8 cellular contexts compared by ENCODE assay signal in the genomic region with DNA sequence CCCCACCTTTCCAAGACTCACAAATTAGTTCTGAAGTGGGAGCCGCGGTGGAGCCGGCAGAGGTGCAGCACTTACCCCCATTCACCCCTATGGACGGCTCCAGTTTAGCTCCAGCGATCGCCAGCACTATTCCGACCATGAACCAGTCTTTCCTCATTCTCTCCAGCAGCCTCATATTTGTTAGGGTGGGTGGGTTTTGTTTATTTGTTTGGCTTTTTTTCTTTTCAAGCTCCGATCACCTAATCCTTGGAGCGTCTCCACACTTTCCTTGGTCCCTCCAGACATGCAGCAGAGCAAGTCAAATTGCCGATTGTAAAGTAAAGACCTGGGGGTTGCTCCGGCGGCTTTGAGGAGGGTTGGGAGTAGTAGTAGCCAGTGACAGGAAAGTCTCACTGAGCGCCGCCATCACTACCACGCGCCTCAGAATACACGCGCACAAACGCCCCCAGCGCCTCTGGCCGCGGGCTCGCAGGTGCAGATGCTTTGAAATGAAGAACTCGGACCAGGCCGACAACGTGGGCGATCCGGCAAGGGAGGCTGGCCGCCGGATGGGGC. TPM values are rescaled to one million over a fixed set of nuclear protein-coding genes. Genes with fewer than 3 reads are reported as not detected.
DNase-seq lines count a peak whose midpoint lies in the region; ATAC-seq and TF ChIP-seq lines count a peak whose summit lies in the region.

A gene with protein sequence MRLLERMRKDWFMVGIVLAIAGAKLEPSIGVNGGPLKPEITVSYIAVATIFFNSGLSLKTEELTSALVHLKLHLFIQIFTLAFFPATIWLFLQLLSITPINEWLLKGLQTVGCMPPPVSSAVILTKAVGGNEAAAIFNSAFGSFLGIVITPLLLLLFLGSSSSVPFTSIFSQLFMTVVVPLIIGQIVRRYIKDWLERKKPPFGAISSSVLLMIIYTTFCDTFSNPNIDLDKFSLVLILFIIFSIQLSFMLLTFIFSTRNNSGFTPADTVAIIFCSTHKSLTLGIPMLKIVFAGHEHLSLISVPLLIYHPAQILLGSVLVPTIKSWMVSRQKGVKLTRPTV (minus strand): TSS at position 398 of the 555 bp plus-strand sequence. CDS start 223 bp downstream, at position 175.

- peak; percentile 79 for ATAC-seq in activated naive CD8-positive, alpha-beta T cell treated with anti-CD3 and anti-CD28 coated beads, Interleukin-2, amount 10 ng/mL, durations not matched to agents 7 days and 5 days (ENCODE audit: low read depth)
- peak; percentile 91 for ATAC-seq in upper lobe of right lung

- H4K12ac ChIP-seq in trophoblast cell (ENCODE audit: low read depth, low read length) = peak within 1 kb of the TSS; percentile 5

- H3K4me1 Mint-ChIP-seq in activated naive CD8-positive, alpha-beta T cell treated with anti-CD3 and anti-CD28 coated beads, Interleukin-2, amount 10 ng/mL, durations not matched to agents 7 days and 5 days = peaks cover 15% of the 10 kb centered on the region

- H3K4me3 ChIP-seq in GM06990 (replicated peaks; ENCODE audit: low read depth, low read length) = peak within 1 kb of the TSS; percentile 99
- peak within 1 kb of the TSS; percentile 92 for H3K4me3 ChIP-seq in MM.1S (ENCODE audit: low read length)
- H3K4me3 ChIP-seq in trophoblast cell (ENCODE audit: low read depth, low read length) = peak within 1 kb of the TSS; percentile 87
- peak within 1 kb of the TSS; percentile 74 for H3K4me3 ChIP-seq in upper lobe of right lung

- H2BK5ac ChIP-seq in trophoblast cell (ENCODE audit: low read depth, low read length, poor library complexity) = peak within 1 kb of the TSS; percentile 14

- H3K14ac ChIP-seq in trophoblast cell (ENCODE audit: low read length) = peak within 1 kb of the TSS; percentile 72

- no CpG with 5 or more reads among the region's 30 CpGs for WGBS in trophoblast cell (ENCODE audit: extremely low coverage, insufficient coverage, insufficient read length)

- H3K79me1 ChIP-seq in trophoblast cell (ENCODE audit: low read length) = peaks cover 6% of the 10 kb centered on the region

- intact Hi-C loops in cardiac septum (cut with DNase I) = no loop called here
- intact Hi-C loops in upper lobe of right lung (cut with DNase I) = no loop called here

- no peaks in the 10 kb centered on the region for H3K36me3 ChIP-seq in GM06990 (ENCODE audit: control insufficient read depth, insufficient read depth, low read length)
- H3K36me3 ChIP-seq in MM.1S (replicated peaks; ENCODE audit: insufficient read depth, low read length) = no peaks in the 10 kb centered on the region
- H3K36me3 ChIP-seq in trophoblast cell (ENCODE audit: control insufficient read depth in 1 of 2, insufficient read depth in 2 of 2, low read length in 2 of 2) = no peaks in the 10 kb centered on the region
- peaks cover 5% of the 10 kb centered on the region for H3K36me3 ChIP-seq in upper lobe of right lung

- H3K4me2 ChIP-seq in MM.1S (ENCODE audit: low read depth, low read length) (peak within 1 kb of the TSS; percentile 88), trophoblast cell (ENCODE audit: low read length) (peak within 1 kb of the TSS; percentile 97)

- H3K27me3 Mint-ChIP-seq in activated naive CD8-positive, alpha-beta T cell treated with anti-CD3 and anti-CD28 coated beads, Interleukin-2, amount 10 ng/mL, durations not matched to agents 7 days and 5 days = no peaks in the 10 kb centered on the region

- no peaks in the 10 kb centered on the region for H3K9me2 ChIP-seq in MM.1S (replicated peaks; ENCODE audit: insufficient read depth, low read length)

- peak within 1 kb of the TSS; percentile 27 for H3K18ac ChIP-seq in trophoblast cell (ENCODE audit: low read length)

- peak; percentile 30 for DNase-seq in GM06990 (ENCODE audit: extremely low read depth, insufficient read length)
- DNase-seq in HCEC 1CT = peak; percentile 51
- DNase-seq in MM.1S = peak; percentile 84
- peak; percentile 73 for DNase-seq in SKM-1 (lab: John Stamatoyannopoulos, UW; ENCODE audit: unreplicated experiment)
- peak; percentile 78 for DNase-seq in activated naive CD8-positive, alpha-beta T cell treated with anti-CD3 and anti-CD28 coated beads, Interleukin-2, amount 10 ng/mL, durations not matched to agents 7 days and 5 days
- peak; percentile 87 for DNase-seq in cardiac septum (ENCODE audit: low spot score)
- DNase-seq in trophoblast cell = peak; percentile 75 to 85
- peak; percentile 87 for DNase-seq in upper lobe of right lung

- no peaks in the 10 kb centered on the region for H3K9me3 Mint-ChIP-seq in activated naive CD8-positive, alpha-beta T cell treated with anti-CD3 and anti-CD28 coated beads, Interleukin-2, amount 10 ng/mL, durations not matched to agents 7 days and 5 days

- H3K27ac Mint-ChIP-seq in activated naive CD8-positive, alpha-beta T cell treated with anti-CD3 and anti-CD28 coated beads, Interleukin-2, amount 10 ng/mL, durations not matched to agents 7 days and 5 days = no peak within 1 kb of the TSS

- POLR2A ChIA-PET in activated naive CD8-positive, alpha-beta T cell treated with anti-CD3 and anti-CD28 coated beads, Interleukin-2, amount 10 ng/mL, durations not matched to agents 7 days and 5 days (lab: Charles Lee) = interaction anchor here (0.9 kb wide), 1 partner anchor 32 kb away, joined by 3 read pairs; no protein-coding TSS in a partner anchor

- H2AFZ ChIP-seq in MM.1S (ENCODE audit: low read length) (peak within 1 kb of the TSS; percentile 100), trophoblast cell (ENCODE audit: insufficient read depth, low read length, poor library complexity) (peak within 1 kb of the TSS; percentile 68)

- H3F3A ChIP-seq in MM.1S (ENCODE audit: insufficient read depth, low read length) = 0 out of 2 replicates have a peak, but pooled peaks cover 4% of the 10 kb centered on the region

- H3K4me3 Mint-ChIP-seq in activated naive CD8-positive, alpha-beta T cell treated with anti-CD3 and anti-CD28 coated beads, Interleukin-2, amount 10 ng/mL, durations not matched to agents 7 days and 5 days = no peak within 1 kb of the TSS

- H3K9ac ChIP-seq in MM.1S (ENCODE audit: low read length) = peak within 1 kb of the TSS; percentile 95
- peak within 1 kb of the TSS; percentile 81 for H3K9ac ChIP-seq in trophoblast cell (ENCODE audit: low read length)

- no peak within 1 kb of the TSS for H2AK5ac ChIP-seq in trophoblast cell (ENCODE audit: low read length)

- H2BK12ac ChIP-seq in trophoblast cell (ENCODE audit: low read length) = no peak within 1 kb of the TSS

- H3K4me1 ChIP-seq in MM.1S (ENCODE audit: low read length) (peaks cover 14% of the 10 kb centered on the region; the same call in 1 of the 2 replicates), trophoblast cell (ENCODE audit: control insufficient read depth in 1 of 2, insufficient read depth in 2 of 2, low read length in 2 of 2) (no peaks in the 10 kb centered on the region), upper lobe of right lung (peaks cover 10% of the 10 kb centered on the region)

- H3K27ac ChIP-seq in MM.1S (ENCODE audit: low read length) = peak within 1 kb of the TSS; percentile 84
- peak within 1 kb of the TSS; percentile 52 for H3K27ac ChIP-seq in trophoblast cell (ENCODE audit: low read depth, low read length)
- peak within 1 kb of the TSS; percentile 84 for H3K27ac ChIP-seq in upper lobe of right lung

- H3K79me2 ChIP-seq in MM.1S (ENCODE audit: low read length) (peaks cover 40% of the 10 kb centered on the region), trophoblast cell (ENCODE audit: control insufficient read depth, insufficient read depth, low read length, poor library complexity) (peaks cover 4% of the 10 kb centered on the region)

- no peaks in the 10 kb centered on the region for H3K27me3 ChIP-seq in GM06990 (replicated peaks; ENCODE audit: control insufficient read depth, insufficient read depth, low read length)
- H3K27me3 ChIP-seq in MM.1S (replicated peaks; ENCODE audit: insufficient read depth, low read length) = no peaks in the 10 kb centered on the region
- H3K27me3 ChIP-seq in trophoblast cell (ENCODE audit: insufficient read depth, low read length) = no peaks in the 10 kb centered on the region
- H3K27me3 ChIP-seq in upper lobe of right lung = no peaks in the 10 kb centered on the region

- no peak within 1 kb of the TSS for H3K4ac ChIP-seq in trophoblast cell (ENCODE audit: low read depth, low read length)

- H4K20me1 ChIP-seq in MM.1S (ENCODE audit: insufficient read depth, low read length) = no peaks in the 10 kb centered on the region

- TF ChIP-seq CTCF in GM06990 (IDR thresholded peaks at IDR 0.05; ENCODE audit: insufficient read depth, low read length, poor library complexity, severe bottlenecking) (no peak), MM.1S (IDR thresholded peaks at IDR 0.05; ENCODE audit: low read length) (no peak), upper lobe of right lung (IDR thresholded peaks at IDR 0.05) (no peak)

- H3K9me3 ChIP-seq in MM.1S (replicated peaks; ENCODE audit: insufficient read depth, low read length) (no peaks in the 10 kb centered on the region), trophoblast cell (ENCODE audit: insufficient read depth, low read depth, low read length) (no peaks in the 10 kb centered on the region), upper lobe of right lung (no peaks in the 10 kb centered on the region)

- H2BK120ac ChIP-seq in trophoblast cell (ENCODE audit: insufficient read depth, low read length, poor library complexity) = peak within 1 kb of the TSS; percentile 20

- no peak within 1 kb of the TSS for H3K23ac ChIP-seq in trophoblast cell (ENCODE audit: low read length)

- peak within 1 kb of the TSS; percentile 36 for H4K91ac ChIP-seq in trophoblast cell (ENCODE audit: low read depth, low read length)

- peaks cover 4% of the 10 kb centered on the region for H3K36me3 Mint-ChIP-seq in activated naive CD8-positive, alpha-beta T cell treated with anti-CD3 and anti-CD28 coated beads, Interleukin-2, amount 10 ng/mL, durations not matched to agents 7 days and 5 days

- peak within 1 kb of the TSS; percentile 78 for H4K8ac ChIP-seq in trophoblast cell (ENCODE audit: low read depth, low read length)

RNA-seq across cellular contexts. Expression of the gene that starts here (rescaled TPM):
- 10 to 100 TPM; 19.5 to 19.7 TPM for total RNA-seq in activated naive CD8-positive, alpha-beta T cell treated with anti-CD3 and anti-CD28 coated beads, Interleukin-2, amount 10 ng/mL, durations not matched to agents 7 days and 5 days
- total RNA-seq in cardiac septum (5.0 TPM), upper lobe of right lung (19.3 TPM)
- 6.8 and 7.3 TPM in 2 replicates for polyA plus RNA-seq in trophoblast cell (2013)

Comparison
In these comparisons a context has a peak if more than half of its experiments do, and no peak if none do; other contexts are left out.
1. Peak in every context shown above with its lines: DNase-seq, ATAC-seq, H3K4me3 ChIP-seq and H3K27ac ChIP-seq.
2. DNase-seq: peak in every context shown above with its lines; median percentile 87 in cardiac septum; 87 in upper lobe of right lung; 84 in MM.1S; 80 in trophoblast cell; 78 in activated naive CD8-positive, alpha-beta T cell treated with anti-CD3 and anti-CD28 coated beads, Interleukin-2, amount 10 ng/mL, durations not matched to agents 7 days and 5 days; 73 in SKM-1; 51 in HCEC 1CT; 30 in GM06990.